ENCODE assay signal across 8 cellular contexts in genomic region chr2:27070653-27071276, GRCh38. TPM values are rescaled to one million over a fixed set of nuclear protein-coding genes. Genes with fewer than 3 reads are reported as not detected.
DNase-seq lines count a peak whose midpoint lies in the region; ATAC-seq and TF ChIP-seq lines count a peak whose summit lies in the region.

No MANE protein-coding gene starts in this region.

- H3K4me3 Mint-ChIP-seq in natural killer cell: peak overlapping the region; percentile 97

- H4K20me1 ChIP-seq in BLaER1 treated with 17β-estradiol and CSF1 and Interleukin-3, amounts not matched to agents 10 nM and 100 nM: peaks cover 15 to 53% (median 42%) of the 10 kb centered on the region in 11 experiments; a peak in 19 of 22 replicates

- WGBS in HUES64: 9% methylated on average over 11 of the region's 11 CpGs

- peak; percentile 2 to 8 (median 6) for ATAC-seq in natural killer cell
- no peak for ATAC-seq in GM18870 (IDR thresholded peaks at IDR 0.05; ENCODE audit: unreplicated experiment)

- peak overlapping the region; percentile 93 to 100 (median 99) for H3K4me2 ChIP-seq in BLaER1 treated with 17β-estradiol and CSF1 and Interleukin-3, amounts not matched to agents 10 nM and 100 nM

- H3K4me1 Mint-ChIP-seq in natural killer cell: peaks cover 50 to 70% of the 10 kb centered on the region in 2 donors

- H3K27ac ChIP-seq in BLaER1 treated with 17β-estradiol and CSF1 and Interleukin-3, amounts not matched to agents 10 nM and 100 nM: peak overlapping the region; percentile 75 to 93 (median 90)
- peak overlapping the region; percentile 81 for H3K27ac ChIP-seq in HUES64 (ENCODE audit: low read depth, low read length)
- peak overlapping the region; percentile 95 for H3K27ac ChIP-seq in colonic mucosa

- no peaks in the 10 kb centered on the region for H3K9me3 Mint-ChIP-seq in natural killer cell

- H3K27ac Mint-ChIP-seq in natural killer cell: peak overlapping the region; percentile 90 to 93

- intact Hi-C loops in colonic mucosa (cut with DNase I) (no loop called here), natural killer cell (cut with micrococcal nuclease) (loop anchor here (1.0 kb wide), 3 partner anchors 11 to 19 kb away; partner anchors contain the start of genes AGBL5 and KHK)

- H3K27me3 Mint-ChIP-seq in natural killer cell (ENCODE audit: low read depth in 2 of 2): no peaks in the 10 kb centered on the region

- TF ChIP-seq CTCF in colonic mucosa (IDR thresholded peaks at IDR 0.05): no peak
- no peak for TF ChIP-seq CTCF in natural killer cell (IDR thresholded peaks at IDR 0.05)

- DNase-seq in colonic mucosa: no peak
- no peak for DNase-seq in natural killer cell
- no peak for DNase-seq in NCI-H345 treated with DMSO at 0.1 percent for 48 hours (lab: John Stamatoyannopoulos, UW; ENCODE audit: unreplicated experiment)
- DNase-seq in NCI-H1417 treated with DMSO at 0.1 percent for 48 hours (lab: John Stamatoyannopoulos, UW): no peak
- no peak for DNase-seq in activated CD4-positive, CD25-positive, alpha-beta regulatory T cell (lab: John Stamatoyannopoulos, UW)

- no peaks in the 10 kb centered on the region for H3K27me3 ChIP-seq in BLaER1 treated with 17β-estradiol and CSF1 and Interleukin-3, amounts not matched to agents 10 nM and 100 nM
- H3K27me3 ChIP-seq in HUES64 (ENCODE audit: insufficient read depth, low read length) (no peaks in the 10 kb centered on the region), colonic mucosa (no peaks in the 10 kb centered on the region)

- no peaks in the 10 kb centered on the region for H3K36me3 Mint-ChIP-seq in natural killer cell

- H3K9me3 ChIP-seq in BLaER1 treated with 17β-estradiol and CSF1 and Interleukin-3, amounts not matched to agents 10 nM and 100 nM (replicated peaks in 1 of 11): no peaks in the 10 kb centered on the region
- no peaks in the 10 kb centered on the region for H3K9me3 ChIP-seq in HUES64 (ENCODE audit: insufficient read depth, low read depth, low read length)
- H3K9me3 ChIP-seq in colonic mucosa: no peaks in the 10 kb centered on the region

- H3K36me3 ChIP-seq in BLaER1 treated with 17β-estradiol and CSF1 and Interleukin-3, amounts not matched to agents 10 nM and 100 nM: peaks cover 45 to 48% (median 47%) of the 10 kb centered on the region in 11 experiments
- H3K36me3 ChIP-seq in HUES64 (ENCODE audit: insufficient read depth, low read length) (peaks cover 43% of the 10 kb centered on the region), colonic mucosa (peaks cover 4% of the 10 kb centered on the region)

- peak overlapping the region; percentile 77 to 97 (median 85) for H3K4me3 ChIP-seq in BLaER1 treated with 17β-estradiol and CSF1 and Interleukin-3, amounts not matched to agents 10 nM and 100 nM
- H3K4me3 ChIP-seq in HUES64 (ENCODE audit: low read length) (peak overlapping the region; percentile 100), colonic mucosa (peak overlapping the region; percentile 77)

- peaks cover 62 to 68% (median 66%) of the 10 kb centered on the region in 10 experiments for H3K4me1 ChIP-seq in BLaER1 treated with 17β-estradiol and CSF1 and Interleukin-3, amounts not matched to agents 10 nM and 100 nM
- H3K4me1 ChIP-seq in HUES64 (ENCODE audit: insufficient read depth, low read length): peaks cover 16% of the 10 kb centered on the region; the same call in 1 of the 2 replicates
- peaks cover 25% of the 10 kb centered on the region for H3K4me1 ChIP-seq in colonic mucosa

- H3K9ac ChIP-seq in BLaER1 treated with 17β-estradiol and CSF1 and Interleukin-3, amounts not matched to agents 10 nM and 100 nM: peak overlapping the region; percentile 83 to 96 (median 89)
- peak overlapping the region; percentile 94 for H3K9ac ChIP-seq in HUES64 (ENCODE audit: low read depth, low read length)
- peak overlapping the region; percentile 87 to 97 for H3K9ac ChIP-seq in colonic mucosa (ENCODE audit: low read depth in 2 of 2, low read length in 2 of 2)

RNA-seq across cellular contexts. Expression of gene OST4, which starts 0.7 kb away (rescaled TPM):
- polyA plus RNA-seq in HUES64 (2013, experiment 1 of 2): 170 TPM
- 183 TPM for polyA plus RNA-seq in HUES64 (2013, experiment 2 of 2)
- total RNA-seq in colonic mucosa (100 to 1,000 TPM; 272 to 331 TPM), natural killer cell (100 to 1,000 TPM; 178 to 207 (median 192) TPM)

RNA-seq across cellular contexts. Expression of gene EMILIN1, which starts 7.7 kb away (rescaled TPM):
- polyA plus RNA-seq in HUES64 (2013, experiment 1 of 2): 5.9 TPM
- polyA plus RNA-seq in HUES64 (2013, experiment 2 of 2): 8.4 TPM
- total RNA-seq in colonic mucosa: 10 to 100 TPM; 20.2 to 43.0 TPM
- total RNA-seq in natural killer cell: under 1 TPM; 0.31 to 0.78 (median 0.41) TPM

RNA-seq across cellular contexts. Expression of gene KHK, which starts 15.8 kb away (rescaled TPM):
- 4.0 TPM for polyA plus RNA-seq in HUES64 (2013, experiment 1 of 2)
- 3.6 TPM for polyA plus RNA-seq in HUES64 (2013, experiment 2 of 2)
- 10 to 100 TPM in 1 of 2 donors, 1 to 10 TPM in 1; 8.9 to 20.3 TPM for total RNA-seq in colonic mucosa
- total RNA-seq in natural killer cell: 1 to 10 TPM; 3.7 to 4.0 (median 3.8) TPM

RNA-seq across cellular contexts. Expression of gene AGBL5, which starts 19.3 kb away (rescaled TPM):
- 35.8 TPM for polyA plus RNA-seq in HUES64 (2013, experiment 1 of 2)
- polyA plus RNA-seq in HUES64 (2013, experiment 2 of 2): 52.5 TPM
- total RNA-seq in colonic mucosa (10 to 100 TPM; 15.1 to 16.8 TPM), natural killer cell (10 to 100 TPM in 2 of 3 donors, 1 to 10 TPM in 1; 10.0 to 12.0 (median 10.8) TPM)

RNA-seq across cellular contexts. Expression of gene TMEM214, which starts 38.0 kb away (rescaled TPM):
- polyA plus RNA-seq in HUES64 (2013, experiment 1 of 2): 31.8 TPM
- polyA plus RNA-seq in HUES64 (2013, experiment 2 of 2): 38.0 TPM
- 100 to 1,000 TPM in 1 of 2 donors, 10 to 100 TPM in 1; 76.6 to 121 TPM for total RNA-seq in colonic mucosa
- total RNA-seq in natural killer cell: 10 to 100 TPM; 64.9 to 81.1 (median 79.2) TPM

Comparison
In these comparisons a context has a peak if more than half of its experiments do, and no peak if none do; other contexts are left out.
1. RNA of gene EMILIN1, which starts 7.7 kb away (total RNA-seq): 20.2 to 43.0 TPM in colonic mucosa; 0.31 to 0.78 TPM in natural killer cell; every median in the first group is over 10 times any median in the second.
2. Peak in every context shown above with its lines, with median percentiles within 50 percentile points of each other: H3K27ac ChIP-seq, H3K4me3 ChIP-seq and H3K9ac ChIP-seq.